ENCODE assay signal across 8 cellular contexts in genomic region chr2:127293386-127293757, GRCh38. TPM values are rescaled to one million over a fixed set of nuclear protein-coding genes. Genes with fewer than 3 reads are reported as not detected.
DNase-seq lines count a peak whose midpoint lies in the region; ATAC-seq and TF ChIP-seq lines count a peak whose summit lies in the region.

No MANE protein-coding gene starts in this region.

- intact Hi-C loops in esophagus squamous epithelium (cut with DNase I), result loop anchor here (10.0 kb wide), 1 partner anchor 121 kb away; the partner anchor contains the start of gene PROC

- no peaks in the 10 kb centered on the region for H3K27me3 ChIP-seq in SU-DHL-6 (ENCODE audit: low read length)
- H3K27me3 ChIP-seq in esophagus squamous epithelium, result no peaks in the 10 kb centered on the region
- no peaks in the 10 kb centered on the region for H3K27me3 ChIP-seq in neuron (ENCODE audit: insufficient read depth, low read length)

- peak overlapping the region; percentile 68 for H2AFZ ChIP-seq in SU-DHL-6 (ENCODE audit: low read depth, low read length, severe bottlenecking)
- H2AFZ ChIP-seq in neuron (ENCODE audit: low read depth, low read length), result peak overlapping the region; percentile 88

- no peaks in the 10 kb centered on the region for H4K20me1 ChIP-seq in SU-DHL-6 (ENCODE audit: low read depth, low read length)

- ATAC-seq in GM19463 (IDR thresholded peaks at IDR 0.05; ENCODE audit: unreplicated experiment) (peak; percentile 6), HG02588 (IDR thresholded peaks at IDR 0.05; ENCODE audit: unreplicated experiment) (no peak), HG02678 (IDR thresholded peaks at IDR 0.05; ENCODE audit: unreplicated experiment) (no peak)

- peak overlapping the region; percentile 88 for H3K4me3 ChIP-seq in SU-DHL-6 (ENCODE audit: insufficient read depth, low read length, poor library complexity, severe bottlenecking)
- peak overlapping the region; percentile 66 to 100 (median 90) for H3K4me3 ChIP-seq in esophagus squamous epithelium
- H3K4me3 ChIP-seq in neuron (ENCODE audit: low read length), result peak overlapping the region; percentile 86

- peak overlapping the region; percentile 94 for H3K9ac ChIP-seq in SU-DHL-6 (ENCODE audit: low read length)

- H3K4me2 ChIP-seq in SU-DHL-6 (ENCODE audit: low read depth, low read length, poor library complexity, severe bottlenecking), result peak overlapping the region; percentile 83

- H3F3A ChIP-seq in SU-DHL-6 (ENCODE audit: insufficient read depth), result peaks cover 7% of the 10 kb centered on the region

- peaks cover 10% of the 10 kb centered on the region; the same call in 1 of the 2 replicates for H3K36me3 ChIP-seq in SU-DHL-6 (ENCODE audit: low read length)
- H3K36me3 ChIP-seq in esophagus squamous epithelium, result peaks cover 8 to 45% (median 36%) of the 10 kb centered on the region in 3 donors
- peaks cover 41% of the 10 kb centered on the region for H3K36me3 ChIP-seq in neuron (ENCODE audit: insufficient read depth, low read length)

- peaks cover 29% of the 10 kb centered on the region for H3K79me2 ChIP-seq in SU-DHL-6 (ENCODE audit: insufficient read depth, low read length)

- no peaks in the 10 kb centered on the region for H3K9me3 ChIP-seq in SU-DHL-6 (ENCODE audit: insufficient read depth, low read length)
- no peaks in the 10 kb centered on the region for H3K9me3 ChIP-seq in esophagus squamous epithelium
- H3K9me3 ChIP-seq in neuron (ENCODE audit: low read length), result peaks cover 2% of the 10 kb centered on the region

- H3K27ac ChIP-seq in 22Rv1 (peak overlapping the region; percentile 48; the same call in 1 of the 2 replicates), SU-DHL-6 (ENCODE audit: low read depth, low read length) (peak overlapping the region; percentile 45), esophagus squamous epithelium (peak overlapping the region in 3 of 4 donors; percentile 65 to 88 (median 87))

- no peak for TF ChIP-seq CTCF in 22Rv1 (IDR thresholded peaks at IDR 0.05)
- TF ChIP-seq CTCF in SU-DHL-6 (IDR thresholded peaks at IDR 0.05; ENCODE audit: insufficient read depth, low read length, poor library complexity, severe bottlenecking), result no peak
- TF ChIP-seq CTCF in esophagus squamous epithelium (IDR thresholded peaks at IDR 0.05), result no peak

- 7 to 13% methylated on average over 5 to 13 of the region's 13 CpGs for WGBS in esophagus squamous epithelium, 2 donors

- H3K9me2 ChIP-seq in SU-DHL-6 (replicated peaks; ENCODE audit: insufficient read depth, low read length), result no peaks in the 10 kb centered on the region

- DNase-seq in esophagus squamous epithelium (lab: John Stamatoyannopoulos, UW) (no peak), AG08396 (ENCODE audit: low spot score) (no peak)

- no peak for TF ChIP-seq POLR2A in esophagus squamous epithelium (IDR thresholded peaks at IDR 0.05)

- H3K4me1 ChIP-seq in esophagus squamous epithelium (peaks cover 5 to 23% (median 14%) of the 10 kb centered on the region in 3 donors), neuron (ENCODE audit: insufficient read depth, low read length) (peaks cover 11% of the 10 kb centered on the region)

RNA-seq across cellular contexts. Expression of gene ERCC3, which starts 0.6 kb away (rescaled TPM):
- total RNA-seq in esophagus squamous epithelium, result 10 to 100 TPM; 19.3 to 36.6 (median 25.2) TPM
